ENCODE assay signal across 9 cellular contexts in genomic region chr13:112894673-112895481, GRCh38.
DNase-seq lines count a peak whose midpoint lies in the region; ATAC-seq, FAIRE-seq and TF ChIP-seq lines count a peak whose summit lies in the region.
"Had no signal": no experiment of that assay in that cellular context is flagged by ENCODE, and none has a peak within 500 bp of the region (broad histone marks: within the 10 kb centered on the region; RNA-seq: fewer than 3 reads in every experiment).

No MANE protein-coding gene starts in this region.

- WGBS in gastroesophageal sphincter (ENCODE audit: low coverage in 1 of 2), 2 donors, result no CpG with 5 or more reads among the region's 36 CpGs
- 6% methylated on average over 19 to 36 of the region's 36 CpGs for WGBS in ovary, 3 donors

- H3F3A ChIP-seq in DOHH2 (ENCODE audit: control insufficient read depth, insufficient read depth), result peaks cover 5% of the 10 kb centered on the region

- intact Hi-C loops in ovary (cut with DNase I), result no loop called here
- intact Hi-C loops in uterus (cut with DNase I; ENCODE audit: low total_unique reads), result no loop called here

- H3K36me3 ChIP-seq in DOHH2 (ENCODE audit: control insufficient read depth, low read length) (no peaks in the 10 kb centered on the region), gastroesophageal sphincter (no peaks in the 10 kb centered on the region), ovary (no peaks in the 10 kb centered on the region), uterus (no peaks in the 10 kb centered on the region)

- H3K27me3 ChIP-seq in DOHH2 (ENCODE audit: control insufficient read depth, low read length) (peaks cover 33% of the 10 kb centered on the region), gastroesophageal sphincter (peaks cover 75% of the 10 kb centered on the region), ovary (no peaks in the 10 kb centered on the region), uterus (peaks cover 9 to 10% of the 10 kb centered on the region in 2 donors)

- TF ChIP-seq POLR2A in gastroesophageal sphincter (IDR thresholded peaks at IDR 0.05) (no peak), ovary (IDR thresholded peaks at IDR 0.05) (no peak), uterus (IDR thresholded peaks at IDR 0.05) (no peak)

- peak overlapping the region; percentile 63 for H3K4me2 ChIP-seq in DOHH2 (ENCODE audit: low read length)

- no peaks in the 10 kb centered on the region for H3K79me2 ChIP-seq in DOHH2 (ENCODE audit: control insufficient read depth, low read length)

- DNase-seq in NCI-H146 (lab: John Stamatoyannopoulos, UW) (peak; percentile 43), ovary (peak in 2 of 5 donors; percentile 17 to 33), HTR-8/SVneo (ENCODE audit: insufficient read length, low spot score) (no peak), uterus (no peak), NCI-H1694 (lab: John Stamatoyannopoulos, UW) (no peak)

- H3K4me3 ChIP-seq in DOHH2 (ENCODE audit: low read length) (peak overlapping the region; percentile 50), gastroesophageal sphincter (peak overlapping the region; percentile 9 to 59), ovary (peak overlapping the region; percentile 21), uterus (peak overlapping the region in 1 of 2 donors; percentile 34)

- no peak for TF ChIP-seq CTCF in DOHH2 (IDR thresholded peaks at IDR 0.05; ENCODE audit: low read depth, low read length, poor library complexity, severe bottlenecking)
- TF ChIP-seq CTCF in gastroesophageal sphincter (IDR thresholded peaks at IDR 0.05), result no peak
- TF ChIP-seq CTCF in ovary (IDR thresholded peaks at IDR 0.05), result no peak
- TF ChIP-seq CTCF in uterus (IDR thresholded peaks at IDR 0.05), result no peak

- H3K4me1 ChIP-seq in DOHH2 (ENCODE audit: control insufficient read depth, low read length), result peaks cover 28% of the 10 kb centered on the region
- H3K4me1 ChIP-seq in gastroesophageal sphincter, result peaks cover 0 to 25% (median 15%) of the 10 kb centered on the region in 3 donors
- H3K4me1 ChIP-seq in ovary (ENCODE audit: insufficient read depth), result peaks cover 4% of the 10 kb centered on the region
- peaks cover 0 to 19% of the 10 kb centered on the region in 2 donors for H3K4me1 ChIP-seq in uterus

- H3K27ac ChIP-seq in DOHH2 (ENCODE audit: low read depth, low read length) (no peak overlapping the region), gastroesophageal sphincter (no peak overlapping the region), ovary (no peak overlapping the region), uterus (no peak overlapping the region)

- no peak for TF ChIP-seq EP300 in gastroesophageal sphincter (IDR thresholded peaks at IDR 0.05)
- no peak for TF ChIP-seq EP300 in ovary (IDR thresholded peaks at IDR 0.05)

- no peaks in the 10 kb centered on the region for H3K9me3 ChIP-seq in DOHH2 (ENCODE audit: control insufficient read depth, insufficient read depth, low read length)
- H3K9me3 ChIP-seq in gastroesophageal sphincter, result no peaks in the 10 kb centered on the region
- H3K9me3 ChIP-seq in ovary, result no peaks in the 10 kb centered on the region
- H3K9me3 ChIP-seq in uterus, result no peaks in the 10 kb centered on the region

- H3K9me2 ChIP-seq in DOHH2 (replicated peaks; ENCODE audit: control insufficient read depth, low read length), result no peaks in the 10 kb centered on the region

- H4K20me1 ChIP-seq in DOHH2 (ENCODE audit: control insufficient read depth, insufficient read depth, low read depth, low read length), result no peaks in the 10 kb centered on the region

- ATAC-seq in gastroesophageal sphincter, result peak; percentile 16
- no peak for ATAC-seq in GM21526 (IDR thresholded peaks at IDR 0.05; ENCODE audit: low FRiP score, unreplicated experiment)

- no peak for FAIRE-seq in HTR-8/SVneo (lab: Jason Lieb, UNC)
- FAIRE-seq: keratinocyte had no signal
